Comparison of ENCODE assay signal across 2 cellular contexts in the genomic region with DNA sequence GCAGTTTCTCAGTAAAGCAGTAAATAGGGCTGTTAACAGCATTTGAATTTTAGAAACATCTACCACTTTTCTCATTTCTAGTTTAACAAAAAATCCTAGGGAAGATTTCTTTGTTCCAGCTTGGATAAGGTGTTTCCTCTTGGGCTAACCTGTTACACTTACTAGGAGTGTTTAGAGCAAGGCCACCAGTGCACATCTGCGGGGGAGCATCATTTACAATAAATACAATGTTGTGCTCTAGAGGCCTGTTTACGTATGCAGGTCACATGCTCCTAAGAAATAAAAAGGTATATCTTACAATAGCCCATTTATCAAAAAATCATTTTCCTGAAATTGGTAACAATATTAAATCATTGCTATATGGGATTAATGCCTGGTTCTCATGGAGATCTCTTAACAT.
TF ChIP-seq lines count a peak whose summit lies in the region.

No MANE protein-coding gene starts in this region.

TF ChIP-seq in HEK293, 187 proteins besides CTCF, POLR2A, EP300 and RAD21:
- TF ChIP-seq SCRT2 (tag by site-specific recombination; IDR thresholded peaks at IDR 0.05) (peak; percentile 68; the same call in 1 of the 2 replicates), GLIS2 (tag by site-specific recombination; IDR thresholded peaks at IDR 0.05) (no peak)

TF ChIP-seq in WTC11, 78 proteins besides CTCF, POLR2A, EP300 and RAD21:
- TF ChIP-seq, protein P1, sequence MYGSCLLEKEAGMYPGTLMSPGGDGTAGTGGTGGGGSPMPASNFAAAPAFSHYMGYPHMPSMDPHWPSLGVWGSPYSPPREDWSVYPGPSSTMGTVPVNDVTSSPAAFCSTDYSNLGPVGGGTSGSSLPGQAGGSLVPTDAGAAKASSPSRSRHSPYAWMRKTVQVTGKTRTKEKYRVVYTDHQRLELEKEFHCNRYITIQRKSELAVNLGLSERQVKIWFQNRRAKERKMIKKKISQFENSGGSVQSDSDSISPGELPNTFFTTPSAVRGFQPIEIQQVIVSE (CRISPR knock-in tag; IDR thresholded peaks at IDR 0.05; ENCODE audit: borderline replicate concordance), result no peak
- TF ChIP-seq KAT7 (CRISPR knock-in tag; IDR thresholded peaks at IDR 0.05; ENCODE audit: borderline replicate concordance) (no peak), ZNF423 (CRISPR knock-in tag; IDR thresholded peaks at IDR 0.05) (no peak), ZBTB21 (CRISPR knock-in tag; IDR thresholded peaks at IDR 0.05; ENCODE audit: borderline replicate concordance) (no peak), FOXP1 (CRISPR knock-in tag; IDR thresholded peaks at IDR 0.05; ENCODE audit: borderline replicate concordance) (no peak), OVOL2 (CRISPR knock-in tag; IDR thresholded peaks at IDR 0.05; ENCODE audit: borderline replicate concordance) (no peak), CREM (CRISPR knock-in tag; IDR thresholded peaks at IDR 0.05) (no peak), NFATC4 (CRISPR knock-in tag; IDR thresholded peaks at IDR 0.05) (no peak), ELF4 (CRISPR knock-in tag; IDR thresholded peaks at IDR 0.05; ENCODE audit: low read depth) (no peak)
- TF ChIP-seq, protein P2, sequence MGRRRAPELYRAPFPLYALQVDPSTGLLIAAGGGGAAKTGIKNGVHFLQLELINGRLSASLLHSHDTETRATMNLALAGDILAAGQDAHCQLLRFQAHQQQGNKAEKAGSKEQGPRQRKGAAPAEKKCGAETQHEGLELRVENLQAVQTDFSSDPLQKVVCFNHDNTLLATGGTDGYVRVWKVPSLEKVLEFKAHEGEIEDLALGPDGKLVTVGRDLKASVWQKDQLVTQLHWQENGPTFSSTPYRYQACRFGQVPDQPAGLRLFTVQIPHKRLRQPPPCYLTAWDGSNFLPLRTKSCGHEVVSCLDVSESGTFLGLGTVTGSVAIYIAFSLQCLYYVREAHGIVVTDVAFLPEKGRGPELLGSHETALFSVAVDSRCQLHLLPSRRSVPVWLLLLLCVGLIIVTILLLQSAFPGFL (CRISPR knock-in tag; IDR thresholded peaks at IDR 0.05; ENCODE audit: borderline replicate concordance), result no peak
- TF ChIP-seq, protein P3, sequence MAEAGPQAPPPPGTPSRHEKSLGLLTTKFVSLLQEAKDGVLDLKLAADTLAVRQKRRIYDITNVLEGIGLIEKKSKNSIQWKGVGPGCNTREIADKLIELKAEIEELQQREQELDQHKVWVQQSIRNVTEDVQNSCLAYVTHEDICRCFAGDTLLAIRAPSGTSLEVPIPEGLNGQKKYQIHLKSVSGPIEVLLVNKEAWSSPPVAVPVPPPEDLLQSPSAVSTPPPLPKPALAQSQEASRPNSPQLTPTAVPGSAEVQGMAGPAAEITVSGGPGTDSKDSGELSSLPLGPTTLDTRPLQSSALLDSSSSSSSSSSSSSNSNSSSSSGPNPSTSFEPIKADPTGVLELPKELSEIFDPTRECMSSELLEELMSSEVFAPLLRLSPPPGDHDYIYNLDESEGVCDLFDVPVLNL (CRISPR knock-in tag; IDR thresholded peaks at IDR 0.05; ENCODE audit: borderline replicate concordance, low read depth), result no peak
- TF ChIP-seq, protein P4, sequence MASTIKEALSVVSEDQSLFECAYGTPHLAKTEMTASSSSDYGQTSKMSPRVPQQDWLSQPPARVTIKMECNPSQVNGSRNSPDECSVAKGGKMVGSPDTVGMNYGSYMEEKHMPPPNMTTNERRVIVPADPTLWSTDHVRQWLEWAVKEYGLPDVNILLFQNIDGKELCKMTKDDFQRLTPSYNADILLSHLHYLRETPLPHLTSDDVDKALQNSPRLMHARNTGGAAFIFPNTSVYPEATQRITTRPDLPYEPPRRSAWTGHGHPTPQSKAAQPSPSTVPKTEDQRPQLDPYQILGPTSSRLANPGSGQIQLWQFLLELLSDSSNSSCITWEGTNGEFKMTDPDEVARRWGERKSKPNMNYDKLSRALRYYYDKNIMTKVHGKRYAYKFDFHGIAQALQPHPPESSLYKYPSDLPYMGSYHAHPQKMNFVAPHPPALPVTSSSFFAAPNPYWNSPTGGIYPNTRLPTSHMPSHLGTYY (CRISPR knock-in tag; IDR thresholded peaks at IDR 0.05), result no peak
- TF ChIP-seq, protein P5, sequence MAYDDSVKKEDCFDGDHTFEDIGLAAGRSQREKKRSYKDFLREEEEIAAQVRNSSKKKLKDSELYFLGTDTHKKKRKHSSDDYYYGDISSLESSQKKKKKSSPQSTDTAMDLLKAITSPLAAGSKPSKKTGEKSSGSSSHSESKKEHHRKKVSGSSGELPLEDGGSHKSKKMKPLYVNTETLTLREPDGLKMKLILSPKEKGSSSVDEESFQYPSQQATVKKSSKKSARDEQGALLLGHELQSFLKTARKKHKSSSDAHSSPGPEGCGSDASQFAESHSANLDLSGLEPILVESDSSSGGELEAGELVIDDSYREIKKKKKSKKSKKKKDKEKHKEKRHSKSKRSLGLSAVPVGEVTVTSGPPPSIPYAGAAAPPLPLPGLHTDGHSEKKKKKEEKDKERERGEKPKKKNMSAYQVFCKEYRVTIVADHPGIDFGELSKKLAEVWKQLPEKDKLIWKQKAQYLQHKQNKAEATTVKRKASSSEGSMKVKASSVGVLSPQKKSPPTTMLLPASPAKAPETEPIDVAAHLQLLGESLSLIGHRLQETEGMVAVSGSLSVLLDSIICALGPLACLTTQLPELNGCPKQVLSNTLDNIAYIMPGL (CRISPR knock-in tag; IDR thresholded peaks at IDR 0.05), result no peak
